ENCODE assay signal across 12 cellular contexts in the genomic region with DNA sequence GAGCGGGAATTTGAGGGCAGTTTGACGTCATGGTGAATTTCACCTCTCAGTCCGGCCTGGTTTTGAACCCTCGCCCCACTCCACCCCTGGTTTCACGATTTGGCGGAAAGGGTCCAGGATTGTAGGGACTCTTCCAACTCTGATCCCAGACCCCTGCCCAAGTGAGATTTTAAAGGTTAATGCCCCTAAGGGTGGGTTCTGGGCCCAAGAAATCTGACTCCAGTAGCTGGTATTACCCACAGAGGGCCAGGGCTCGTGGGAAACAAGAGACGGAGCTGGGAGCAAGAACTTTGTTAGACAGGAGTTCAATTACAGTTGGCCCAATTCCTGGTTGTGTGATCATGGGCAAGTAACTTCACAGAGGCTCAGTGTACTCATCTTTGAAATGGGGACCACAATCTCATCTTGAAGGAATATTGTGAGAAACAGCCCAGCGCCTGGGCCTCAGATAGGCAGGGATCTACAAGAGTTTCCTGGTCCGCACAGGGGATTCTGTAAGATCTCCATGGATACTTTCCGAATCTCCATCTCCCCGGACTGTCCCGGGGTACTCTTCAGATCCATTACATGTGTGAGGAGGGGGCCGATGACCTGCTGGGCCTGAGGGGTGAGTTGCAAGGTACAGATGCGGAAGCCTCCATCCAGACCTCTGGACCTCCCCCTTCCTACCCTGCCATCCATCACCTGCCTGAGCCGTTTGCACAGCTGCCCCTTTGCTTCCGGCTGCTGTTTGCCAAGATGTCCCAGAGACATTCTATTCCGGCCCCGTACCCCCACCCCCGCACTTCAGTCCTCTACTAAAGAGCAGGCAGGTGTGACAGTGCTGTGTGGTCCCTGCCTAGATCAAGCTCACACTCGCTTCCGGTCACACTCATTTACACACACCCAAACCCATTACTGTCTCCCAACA. TPM values are rescaled to one million over a fixed set of nuclear protein-coding genes. Genes with fewer than 3 reads are reported as not detected.
DNase-seq lines count a peak whose midpoint lies in the region; ATAC-seq and TF ChIP-seq lines count a peak whose summit lies in the region.
"Had no signal": no experiment of that assay in that cellular context is flagged by ENCODE, and none has a peak within 500 bp of the region (broad histone marks: within the 10 kb centered on the region; RNA-seq: fewer than 3 reads in every experiment).

No MANE protein-coding gene starts in this region.

- H4K8ac ChIP-seq in neuronal stem cell (ENCODE audit: low read depth, low read length): no peak overlapping the region

- no peak overlapping the region for H3K9ac ChIP-seq in neuronal stem cell (ENCODE audit: low read depth, low read length, poor library complexity)

- H3K4ac ChIP-seq in neuronal stem cell (ENCODE audit: low read length): no peak overlapping the region

- peak overlapping the region; percentile 22 for H3K23ac ChIP-seq in neuronal stem cell (ENCODE audit: low read depth, low read length, poor library complexity)

- no peak for ATAC-seq in GM21528 (IDR thresholded peaks at IDR 0.05; ENCODE audit: low FRiP score, unreplicated experiment)

- H3K27ac Mint-ChIP-seq in brain: no peak overlapping the region

- H2BK15ac ChIP-seq in neuronal stem cell (ENCODE audit: low read length): no peak overlapping the region

- no peak overlapping the region for H4K91ac ChIP-seq in neuronal stem cell (ENCODE audit: low read depth, low read length, poor library complexity)

- peak overlapping the region; percentile 74 to 88 (median 82) for H3K4me3 Mint-ChIP-seq in brain

- peak overlapping the region; percentile 94 for H2AFZ ChIP-seq in neuronal stem cell (ENCODE audit: low read length)

- no peaks in the 10 kb centered on the region for H3K36me3 Mint-ChIP-seq in brain

- WGBS in neuronal stem cell (ENCODE audit: extremely low coverage in 2 of 2, insufficient read length in 2 of 2, insufficient replicate concordance in 1 of 2), 2 donors: no CpG with 5 or more reads among the region's 22 CpGs

- H3K4me2 ChIP-seq in neuronal stem cell (ENCODE audit: insufficient read depth, low read length, poor library complexity, severe bottlenecking): no peak overlapping the region

- H3K4me3 ChIP-seq in neuronal stem cell (ENCODE audit: low read length in 2 of 2): no peak overlapping the region

- H3K4me1 Mint-ChIP-seq in brain: peaks cover 33% of the 10 kb centered on the region

- peaks cover 0 to 8% (median 0%) of the 10 kb centered on the region in 5 experiments for H3K9me3 Mint-ChIP-seq in brain

- DNase-seq in NCI-H146 (lab: John Stamatoyannopoulos, UW) (peak; percentile 38), NCI-H146 treated with DMSO at 0.1 percent for 48 hours (lab: John Stamatoyannopoulos, UW; ENCODE audit: unreplicated experiment) (no peak), NCI-H1436 (lab: John Stamatoyannopoulos, UW) (peak; percentile 78), neuronal stem cell (ENCODE audit: low spot score) (no peak), AG08396 (ENCODE audit: low spot score) (no peak), mesenteric fat pad (ENCODE audit: low spot score) (no peak)
- DNase-seq: 8988T had no signal

- peaks cover 29 to 90% (median 59%) of the 10 kb centered on the region in 3 experiments for H3K27me3 ChIP-seq in neuronal stem cell (ENCODE audit: control insufficient read depth in 3 of 3, insufficient read depth in 3 of 3, low read depth in 1 of 3, low read length in 3 of 3)

- no peak overlapping the region for H2BK120ac ChIP-seq in neuronal stem cell (ENCODE audit: low read depth, low read length)

- H3K9me3 ChIP-seq in neuronal stem cell (replicated peaks in 1 of 2; ENCODE audit: control insufficient read depth in 2 of 2, insufficient read depth in 1 of 2, low read depth in 1 of 2, low read length in 2 of 2): peaks cover 2 to 5% of the 10 kb centered on the region in 2 donors

- no peak overlapping the region for H3K27ac ChIP-seq in neuronal stem cell (replicated peaks; ENCODE audit: low read length)

- no peak overlapping the region for H3K18ac ChIP-seq in neuronal stem cell (ENCODE audit: low read length)

- H3K79me1 ChIP-seq in neuronal stem cell (ENCODE audit: low read depth, low read length): no peaks in the 10 kb centered on the region

- no peak overlapping the region for H3K14ac ChIP-seq in neuronal stem cell (ENCODE audit: low read length)

- H2AK5ac ChIP-seq in neuronal stem cell (ENCODE audit: low read depth, low read length): no peak overlapping the region

- TF ChIP-seq CTCF in brain (conservative IDR thresholded peaks at IDR 0.05): no peak

- H2BK5ac ChIP-seq in neuronal stem cell (ENCODE audit: low read length): no peak overlapping the region

- peaks cover 10 to 12% of the 10 kb centered on the region in 2 donors for H3K4me1 ChIP-seq in neuronal stem cell (ENCODE audit: control insufficient read depth in 2 of 2, insufficient read depth in 1 of 2, low read depth in 1 of 2, low read length in 2 of 2)

- peaks cover 100% of the 10 kb centered on the region for H3K27me3 Mint-ChIP-seq in brain

- no peak overlapping the region for H2BK12ac ChIP-seq in neuronal stem cell (ENCODE audit: low read length)

- H3K36me3 ChIP-seq in neuronal stem cell (replicated peaks in 1 of 2; ENCODE audit: control insufficient read depth in 2 of 2, insufficient read depth in 2 of 2, low read length in 2 of 2): no peaks in the 10 kb centered on the region

RNA-seq across cellular contexts. Expression of gene CALCA, which starts 0.7 kb away (rescaled TPM):
- polyA plus RNA-seq in brain (ENCODE audit: insufficient read depth, low read depth, low replicate concordance): not detected
- not detected for polyA plus RNA-seq in neuronal stem cell (2013, experiment 1 of 2)
- polyA plus RNA-seq in neuronal stem cell (2013, experiment 2 of 2): not detected
- not detected for total RNA-seq in mesenteric fat pad
- total RNA-seq: dermis microvascular lymphatic vessel endothelial cell, smooth muscle cell had no signal
- polyA plus RNA-seq: keratinocyte, smooth muscle cell had no signal

Comparison
In these comparisons a context has a peak if more than half of its experiments do, and no peak if none do; other contexts are left out.
1. DNase-seq: peak in NCI-H146 (single experiment) and NCI-H1436 (single experiment); none in NCI-H146 treated with DMSO at 0.1 percent for 48 hours (single experiment), neuronal stem cell (single experiment), AG08396 (single experiment) and mesenteric fat pad (single experiment).